In the genomic region with DNA sequence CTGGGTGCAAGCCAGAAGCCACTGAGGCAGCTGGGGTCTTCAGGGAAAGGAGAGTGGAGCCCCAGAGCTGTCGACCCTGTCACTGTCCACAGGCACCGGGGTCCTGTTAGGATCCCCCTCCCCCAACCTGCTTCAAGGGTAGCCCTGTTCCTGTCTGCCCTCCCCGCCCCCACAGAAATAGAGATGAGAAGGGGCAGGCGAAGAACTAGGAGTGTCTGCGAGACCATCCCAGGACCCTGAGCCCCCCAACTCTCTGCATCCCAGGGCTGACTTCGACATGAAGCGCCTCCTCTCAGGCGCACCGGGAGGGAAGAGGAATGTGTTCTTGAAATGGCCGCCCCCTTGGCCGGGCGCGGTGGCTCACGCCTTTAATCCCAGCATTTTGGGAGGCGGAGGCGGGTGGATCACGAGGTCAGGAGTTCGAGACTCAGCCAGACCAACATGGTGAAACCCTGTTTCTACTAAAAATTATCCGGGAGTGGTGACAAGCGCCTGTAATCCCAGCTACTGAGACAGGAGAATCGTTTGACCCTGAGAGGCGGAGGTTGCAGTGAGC, we compare ENCODE assay signal across 1 cellular context.
TF ChIP-seq lines count a peak whose summit lies in the region.

No MANE protein-coding gene starts in this region.

TF ChIP-seq in WTC11, 78 proteins besides CTCF, POLR2A, EP300 and RAD21 (continued from another document):
- TF ChIP-seq, protein P1, sequence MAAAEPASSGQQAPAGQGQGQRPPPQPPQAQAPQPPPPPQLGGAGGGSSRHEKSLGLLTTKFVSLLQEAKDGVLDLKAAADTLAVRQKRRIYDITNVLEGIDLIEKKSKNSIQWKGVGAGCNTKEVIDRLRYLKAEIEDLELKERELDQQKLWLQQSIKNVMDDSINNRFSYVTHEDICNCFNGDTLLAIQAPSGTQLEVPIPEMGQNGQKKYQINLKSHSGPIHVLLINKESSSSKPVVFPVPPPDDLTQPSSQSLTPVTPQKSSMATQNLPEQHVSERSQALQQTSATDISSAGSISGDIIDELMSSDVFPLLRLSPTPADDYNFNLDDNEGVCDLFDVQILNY (CRISPR knock-in tag; IDR thresholded peaks at IDR 0.05) = no peak
- TF ChIP-seq PRRX2 (CRISPR knock-in tag; IDR thresholded peaks at IDR 0.05) (no peak), NR2C2 (CRISPR knock-in tag; IDR thresholded peaks at IDR 0.05) (no peak), IRF2 (CRISPR knock-in tag; IDR thresholded peaks at IDR 0.05; ENCODE audit: borderline replicate concordance, low read depth) (no peak), RELA (CRISPR knock-in tag; IDR thresholded peaks at IDR 0.05; ENCODE audit: borderline replicate concordance) (no peak), ZNF232 (CRISPR knock-in tag; IDR thresholded peaks at IDR 0.05) (no peak), TCF7 (CRISPR knock-in tag; IDR thresholded peaks at IDR 0.05; ENCODE audit: low read depth) (no peak), KAT7 (CRISPR knock-in tag; IDR thresholded peaks at IDR 0.05; ENCODE audit: borderline replicate concordance) (0 out of 2 replicates have a peak, but pooled peaks have one; percentile 30), CREM (CRISPR knock-in tag; IDR thresholded peaks at IDR 0.05) (no peak), NR3C1 (CRISPR knock-in tag; conservative IDR thresholded peaks at IDR 0.05; ENCODE audit: low read depth) (no peak), ETV6 (CRISPR knock-in tag; IDR thresholded peaks at IDR 0.05) (peak; percentile 29; the same call in 1 of the 2 replicates), ZNF423 (CRISPR knock-in tag; IDR thresholded peaks at IDR 0.05) (no peak), CBFB (CRISPR knock-in tag; IDR thresholded peaks at IDR 0.05; ENCODE audit: low read depth) (no peak), CREB1 (CRISPR knock-in tag; IDR thresholded peaks at IDR 0.05) (0 out of 2 replicates have a peak, but pooled peaks have one; percentile 6)
- TF ChIP-seq, protein P2, sequence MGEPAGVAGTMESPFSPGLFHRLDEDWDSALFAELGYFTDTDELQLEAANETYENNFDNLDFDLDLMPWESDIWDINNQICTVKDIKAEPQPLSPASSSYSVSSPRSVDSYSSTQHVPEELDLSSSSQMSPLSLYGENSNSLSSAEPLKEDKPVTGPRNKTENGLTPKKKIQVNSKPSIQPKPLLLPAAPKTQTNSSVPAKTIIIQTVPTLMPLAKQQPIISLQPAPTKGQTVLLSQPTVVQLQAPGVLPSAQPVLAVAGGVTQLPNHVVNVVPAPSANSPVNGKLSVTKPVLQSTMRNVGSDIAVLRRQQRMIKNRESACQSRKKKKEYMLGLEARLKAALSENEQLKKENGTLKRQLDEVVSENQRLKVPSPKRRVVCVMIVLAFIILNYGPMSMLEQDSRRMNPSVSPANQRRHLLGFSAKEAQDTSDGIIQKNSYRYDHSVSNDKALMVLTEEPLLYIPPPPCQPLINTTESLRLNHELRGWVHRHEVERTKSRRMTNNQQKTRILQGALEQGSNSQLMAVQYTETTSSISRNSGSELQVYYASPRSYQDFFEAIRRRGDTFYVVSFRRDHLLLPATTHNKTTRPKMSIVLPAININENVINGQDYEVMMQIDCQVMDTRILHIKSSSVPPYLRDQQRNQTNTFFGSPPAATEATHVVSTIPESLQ (CRISPR knock-in tag; IDR thresholded peaks at IDR 0.05) = no peak
- TF ChIP-seq, protein P3, sequence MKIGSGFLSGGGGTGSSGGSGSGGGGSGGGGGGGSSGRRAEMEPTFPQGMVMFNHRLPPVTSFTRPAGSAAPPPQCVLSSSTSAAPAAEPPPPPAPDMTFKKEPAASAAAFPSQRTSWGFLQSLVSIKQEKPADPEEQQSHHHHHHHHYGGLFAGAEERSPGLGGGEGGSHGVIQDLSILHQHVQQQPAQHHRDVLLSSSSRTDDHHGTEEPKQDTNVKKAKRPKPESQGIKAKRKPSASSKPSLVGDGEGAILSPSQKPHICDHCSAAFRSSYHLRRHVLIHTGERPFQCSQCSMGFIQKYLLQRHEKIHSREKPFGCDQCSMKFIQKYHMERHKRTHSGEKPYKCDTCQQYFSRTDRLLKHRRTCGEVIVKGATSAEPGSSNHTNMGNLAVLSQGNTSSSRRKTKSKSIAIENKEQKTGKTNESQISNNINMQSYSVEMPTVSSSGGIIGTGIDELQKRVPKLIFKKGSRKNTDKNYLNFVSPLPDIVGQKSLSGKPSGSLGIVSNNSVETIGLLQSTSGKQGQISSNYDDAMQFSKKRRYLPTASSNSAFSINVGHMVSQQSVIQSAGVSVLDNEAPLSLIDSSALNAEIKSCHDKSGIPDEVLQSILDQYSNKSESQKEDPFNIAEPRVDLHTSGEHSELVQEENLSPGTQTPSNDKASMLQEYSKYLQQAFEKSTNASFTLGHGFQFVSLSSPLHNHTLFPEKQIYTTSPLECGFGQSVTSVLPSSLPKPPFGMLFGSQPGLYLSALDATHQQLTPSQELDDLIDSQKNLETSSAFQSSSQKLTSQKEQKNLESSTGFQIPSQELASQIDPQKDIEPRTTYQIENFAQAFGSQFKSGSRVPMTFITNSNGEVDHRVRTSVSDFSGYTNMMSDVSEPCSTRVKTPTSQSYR (CRISPR knock-in tag; IDR thresholded peaks at IDR 0.05) = 0 out of 2 replicates have a peak, but pooled peaks have one; percentile 6
- TF ChIP-seq, protein P4, sequence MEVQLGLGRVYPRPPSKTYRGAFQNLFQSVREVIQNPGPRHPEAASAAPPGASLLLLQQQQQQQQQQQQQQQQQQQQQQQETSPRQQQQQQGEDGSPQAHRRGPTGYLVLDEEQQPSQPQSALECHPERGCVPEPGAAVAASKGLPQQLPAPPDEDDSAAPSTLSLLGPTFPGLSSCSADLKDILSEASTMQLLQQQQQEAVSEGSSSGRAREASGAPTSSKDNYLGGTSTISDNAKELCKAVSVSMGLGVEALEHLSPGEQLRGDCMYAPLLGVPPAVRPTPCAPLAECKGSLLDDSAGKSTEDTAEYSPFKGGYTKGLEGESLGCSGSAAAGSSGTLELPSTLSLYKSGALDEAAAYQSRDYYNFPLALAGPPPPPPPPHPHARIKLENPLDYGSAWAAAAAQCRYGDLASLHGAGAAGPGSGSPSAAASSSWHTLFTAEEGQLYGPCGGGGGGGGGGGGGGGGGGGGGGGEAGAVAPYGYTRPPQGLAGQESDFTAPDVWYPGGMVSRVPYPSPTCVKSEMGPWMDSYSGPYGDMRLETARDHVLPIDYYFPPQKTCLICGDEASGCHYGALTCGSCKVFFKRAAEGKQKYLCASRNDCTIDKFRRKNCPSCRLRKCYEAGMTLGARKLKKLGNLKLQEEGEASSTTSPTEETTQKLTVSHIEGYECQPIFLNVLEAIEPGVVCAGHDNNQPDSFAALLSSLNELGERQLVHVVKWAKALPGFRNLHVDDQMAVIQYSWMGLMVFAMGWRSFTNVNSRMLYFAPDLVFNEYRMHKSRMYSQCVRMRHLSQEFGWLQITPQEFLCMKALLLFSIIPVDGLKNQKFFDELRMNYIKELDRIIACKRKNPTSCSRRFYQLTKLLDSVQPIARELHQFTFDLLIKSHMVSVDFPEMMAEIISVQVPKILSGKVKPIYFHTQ (CRISPR knock-in tag; IDR thresholded peaks at IDR 0.05) = no peak
- TF ChIP-seq, protein P5, sequence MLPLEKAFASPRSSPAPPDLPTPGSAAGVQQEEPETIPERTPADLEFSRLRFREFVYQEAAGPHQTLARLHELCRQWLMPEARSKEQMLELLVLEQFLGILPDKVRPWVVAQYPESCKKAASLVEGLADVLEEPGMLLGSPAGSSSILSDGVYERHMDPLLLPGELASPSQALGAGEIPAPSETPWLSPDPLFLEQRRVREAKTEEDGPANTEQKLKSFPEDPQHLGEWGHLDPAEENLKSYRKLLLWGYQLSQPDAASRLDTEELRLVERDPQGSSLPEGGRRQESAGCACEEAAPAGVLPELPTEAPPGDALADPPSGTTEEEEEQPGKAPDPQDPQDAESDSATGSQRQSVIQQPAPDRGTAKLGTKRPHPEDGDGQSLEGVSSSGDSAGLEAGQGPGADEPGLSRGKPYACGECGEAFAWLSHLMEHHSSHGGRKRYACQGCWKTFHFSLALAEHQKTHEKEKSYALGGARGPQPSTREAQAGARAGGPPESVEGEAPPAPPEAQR (CRISPR knock-in tag; IDR thresholded peaks at IDR 0.05) = no peak
- TF ChIP-seq, protein P6, sequence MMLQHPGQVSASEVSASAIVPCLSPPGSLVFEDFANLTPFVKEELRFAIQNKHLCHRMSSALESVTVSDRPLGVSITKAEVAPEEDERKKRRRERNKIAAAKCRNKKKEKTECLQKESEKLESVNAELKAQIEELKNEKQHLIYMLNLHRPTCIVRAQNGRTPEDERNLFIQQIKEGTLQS (CRISPR knock-in tag; conservative IDR thresholded peaks at IDR 0.05) = no peak
- TF ChIP-seq, protein P7, sequence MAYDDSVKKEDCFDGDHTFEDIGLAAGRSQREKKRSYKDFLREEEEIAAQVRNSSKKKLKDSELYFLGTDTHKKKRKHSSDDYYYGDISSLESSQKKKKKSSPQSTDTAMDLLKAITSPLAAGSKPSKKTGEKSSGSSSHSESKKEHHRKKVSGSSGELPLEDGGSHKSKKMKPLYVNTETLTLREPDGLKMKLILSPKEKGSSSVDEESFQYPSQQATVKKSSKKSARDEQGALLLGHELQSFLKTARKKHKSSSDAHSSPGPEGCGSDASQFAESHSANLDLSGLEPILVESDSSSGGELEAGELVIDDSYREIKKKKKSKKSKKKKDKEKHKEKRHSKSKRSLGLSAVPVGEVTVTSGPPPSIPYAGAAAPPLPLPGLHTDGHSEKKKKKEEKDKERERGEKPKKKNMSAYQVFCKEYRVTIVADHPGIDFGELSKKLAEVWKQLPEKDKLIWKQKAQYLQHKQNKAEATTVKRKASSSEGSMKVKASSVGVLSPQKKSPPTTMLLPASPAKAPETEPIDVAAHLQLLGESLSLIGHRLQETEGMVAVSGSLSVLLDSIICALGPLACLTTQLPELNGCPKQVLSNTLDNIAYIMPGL (CRISPR knock-in tag; IDR thresholded peaks at IDR 0.05) = no peak
- TF ChIP-seq, protein P8, sequence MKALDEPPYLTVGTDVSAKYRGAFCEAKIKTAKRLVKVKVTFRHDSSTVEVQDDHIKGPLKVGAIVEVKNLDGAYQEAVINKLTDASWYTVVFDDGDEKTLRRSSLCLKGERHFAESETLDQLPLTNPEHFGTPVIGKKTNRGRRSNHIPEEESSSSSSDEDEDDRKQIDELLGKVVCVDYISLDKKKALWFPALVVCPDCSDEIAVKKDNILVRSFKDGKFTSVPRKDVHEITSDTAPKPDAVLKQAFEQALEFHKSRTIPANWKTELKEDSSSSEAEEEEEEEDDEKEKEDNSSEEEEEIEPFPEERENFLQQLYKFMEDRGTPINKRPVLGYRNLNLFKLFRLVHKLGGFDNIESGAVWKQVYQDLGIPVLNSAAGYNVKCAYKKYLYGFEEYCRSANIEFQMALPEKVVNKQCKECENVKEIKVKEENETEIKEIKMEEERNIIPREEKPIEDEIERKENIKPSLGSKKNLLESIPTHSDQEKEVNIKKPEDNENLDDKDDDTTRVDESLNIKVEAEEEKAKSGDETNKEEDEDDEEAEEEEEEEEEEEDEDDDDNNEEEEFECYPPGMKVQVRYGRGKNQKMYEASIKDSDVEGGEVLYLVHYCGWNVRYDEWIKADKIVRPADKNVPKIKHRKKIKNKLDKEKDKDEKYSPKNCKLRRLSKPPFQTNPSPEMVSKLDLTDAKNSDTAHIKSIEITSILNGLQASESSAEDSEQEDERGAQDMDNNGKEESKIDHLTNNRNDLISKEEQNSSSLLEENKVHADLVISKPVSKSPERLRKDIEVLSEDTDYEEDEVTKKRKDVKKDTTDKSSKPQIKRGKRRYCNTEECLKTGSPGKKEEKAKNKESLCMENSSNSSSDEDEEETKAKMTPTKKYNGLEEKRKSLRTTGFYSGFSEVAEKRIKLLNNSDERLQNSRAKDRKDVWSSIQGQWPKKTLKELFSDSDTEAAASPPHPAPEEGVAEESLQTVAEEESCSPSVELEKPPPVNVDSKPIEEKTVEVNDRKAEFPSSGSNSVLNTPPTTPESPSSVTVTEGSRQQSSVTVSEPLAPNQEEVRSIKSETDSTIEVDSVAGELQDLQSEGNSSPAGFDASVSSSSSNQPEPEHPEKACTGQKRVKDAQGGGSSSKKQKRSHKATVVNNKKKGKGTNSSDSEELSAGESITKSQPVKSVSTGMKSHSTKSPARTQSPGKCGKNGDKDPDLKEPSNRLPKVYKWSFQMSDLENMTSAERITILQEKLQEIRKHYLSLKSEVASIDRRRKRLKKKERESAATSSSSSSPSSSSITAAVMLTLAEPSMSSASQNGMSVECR (CRISPR knock-in tag; IDR thresholded peaks at IDR 0.05; ENCODE audit: borderline replicate concordance) = no peak
- TF ChIP-seq, protein P9, sequence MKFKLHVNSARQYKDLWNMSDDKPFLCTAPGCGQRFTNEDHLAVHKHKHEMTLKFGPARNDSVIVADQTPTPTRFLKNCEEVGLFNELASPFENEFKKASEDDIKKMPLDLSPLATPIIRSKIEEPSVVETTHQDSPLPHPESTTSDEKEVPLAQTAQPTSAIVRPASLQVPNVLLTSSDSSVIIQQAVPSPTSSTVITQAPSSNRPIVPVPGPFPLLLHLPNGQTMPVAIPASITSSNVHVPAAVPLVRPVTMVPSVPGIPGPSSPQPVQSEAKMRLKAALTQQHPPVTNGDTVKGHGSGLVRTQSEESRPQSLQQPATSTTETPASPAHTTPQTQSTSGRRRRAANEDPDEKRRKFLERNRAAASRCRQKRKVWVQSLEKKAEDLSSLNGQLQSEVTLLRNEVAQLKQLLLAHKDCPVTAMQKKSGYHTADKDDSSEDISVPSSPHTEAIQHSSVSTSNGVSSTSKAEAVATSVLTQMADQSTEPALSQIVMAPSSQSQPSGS (CRISPR knock-in tag; IDR thresholded peaks at IDR 0.05; ENCODE audit: borderline replicate concordance, low read depth) = no peak
- TF ChIP-seq, protein P10, sequence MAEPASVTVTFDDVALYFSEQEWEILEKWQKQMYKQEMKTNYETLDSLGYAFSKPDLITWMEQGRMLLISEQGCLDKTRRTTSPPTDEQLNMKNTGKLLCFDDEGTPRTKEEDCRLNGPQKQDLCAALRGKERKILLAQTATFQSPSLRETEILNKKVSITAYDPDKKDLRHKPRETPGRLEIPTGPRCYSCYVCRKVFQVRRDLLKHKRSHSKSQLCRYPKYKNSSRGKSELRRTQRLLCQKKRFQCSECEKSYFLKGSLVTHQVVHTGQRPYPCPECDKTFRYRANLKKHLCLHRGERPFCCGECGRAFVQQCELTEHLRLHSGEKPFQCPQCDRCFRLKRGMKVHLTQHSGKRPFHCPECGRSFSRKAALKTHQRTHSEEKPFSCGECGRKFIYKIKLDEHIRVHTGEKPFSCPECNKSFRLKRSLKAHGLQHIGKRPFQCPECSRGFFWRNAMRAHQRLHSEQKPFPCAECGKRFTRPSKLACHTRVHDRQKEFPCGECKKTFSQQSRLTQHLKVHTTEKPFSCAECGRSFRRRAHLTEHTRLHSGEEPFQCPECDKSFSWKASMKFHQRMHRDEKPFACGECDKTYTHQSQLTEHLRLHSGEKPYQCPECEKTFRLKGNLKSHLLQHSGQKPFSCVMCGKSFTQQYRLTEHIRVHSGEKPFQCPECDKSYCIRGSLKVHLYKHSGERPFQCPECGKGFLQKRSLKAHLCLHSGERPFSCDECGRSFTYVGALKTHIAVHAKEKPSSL (CRISPR knock-in tag; conservative IDR thresholded peaks at IDR 0.05) = no peak
TF ChIP-seq in WTC11: peak in this region for 5.
